In genomic region chr14:61264699-61265098, GRCh38 we compare ENCODE assay signal across 23 cellular contexts. TPM values are rescaled to one million over a fixed set of nuclear protein-coding genes. Genes with fewer than 3 reads are reported as not detected.
DNase-seq lines count a peak whose midpoint lies in the region; ATAC-seq and TF ChIP-seq lines count a peak whose summit lies in the region.
"Had no signal": no experiment of that assay in that cellular context is flagged by ENCODE, and none has a peak within 500 bp of the region (broad histone marks: within the 10 kb centered on the region; RNA-seq: fewer than 3 reads in every experiment).

No MANE protein-coding gene starts in this region.

- H3K4me1 ChIP-seq in PC-3 (ENCODE audit: insufficient read depth, low read length) (peaks cover 45% of the 10 kb centered on the region), gastroesophageal sphincter (peaks cover 0 to 2% (median 0%) of the 10 kb centered on the region in 3 donors), vagina (peaks cover 28% of the 10 kb centered on the region)
- H3K4me1 ChIP-seq: BE2C had no signal

- H3K9me3 Mint-ChIP-seq in stimulated activated effector memory CD8-positive, alpha-beta T cell treated with anti-CD3 and anti-CD28 coated beads, Interleukin-12 subunit alpha, Interleukin-12 subunit beta, amount 100 ng/mL, for 72 hours = no peaks in the 10 kb centered on the region

- no peaks in the 10 kb centered on the region for H4K20me1 ChIP-seq in PC-3 (ENCODE audit: low read length)

- H3K4me3 ChIP-seq in PC-3 (ENCODE audit: low read length) = no peak overlapping the region
- H3K4me3 ChIP-seq in gastroesophageal sphincter = no peak overlapping the region
- H3K4me3 ChIP-seq in vagina = no peak overlapping the region
- H3K4me3 ChIP-seq: MG63, PC-9, SJCRH30 had no signal

- no peaks in the 10 kb centered on the region for H3K4me1 Mint-ChIP-seq in stimulated activated effector memory CD8-positive, alpha-beta T cell treated with anti-CD3 and anti-CD28 coated beads, Interleukin-12 subunit alpha, Interleukin-12 subunit beta, amount 100 ng/mL, for 72 hours

- 46 to 55% methylated on average over 2 to 4 of the region's 4 CpGs for WGBS in gastroesophageal sphincter (ENCODE audit: low coverage in 1 of 2), 2 donors

- intact Hi-C loops in PC-3 (cut with micrococcal nuclease) = loop anchor here (10.0 kb wide), 2 partner anchors 740 to 1010 kb away; no protein-coding TSS in a partner anchor
- intact Hi-C loops in sciatic nerve (cut with DNase I) = no loop called here
- intact Hi-C loops in vagina (cut with DNase I) = no loop called here

- no TSS peak for BruUV-seq in PC-3 (replicated peaks; lab: Mats Ljungman, UMichigan)

- H3K27me3 ChIP-seq in PC-3 (ENCODE audit: low read length) (no peaks in the 10 kb centered on the region), gastroesophageal sphincter (peaks cover 41% of the 10 kb centered on the region), vagina (no peaks in the 10 kb centered on the region)
- H3K27me3 ChIP-seq: MG63, SJCRH30 had no signal

- ATAC-seq in PC-3 = no peak; the same call in 1 of the 2 replicates
- ATAC-seq in gastroesophageal sphincter = peak; percentile 37
- ATAC-seq in sciatic nerve = peak; percentile 90
- ATAC-seq in GM19324 (IDR thresholded peaks at IDR 0.05; ENCODE audit: low FRiP score, unreplicated experiment) = no peak
- no peak for ATAC-seq in stimulated activated effector memory CD8-positive, alpha-beta T cell treated with anti-CD3 and anti-CD28 coated beads, Interleukin-12 subunit alpha, Interleukin-12 subunit beta, amount 100 ng/mL, for 72 hours
- ATAC-seq: Right ventricle myocardium inferior, SK-N-SH treated with all-trans-retinoic acid at 6 μM for 48 hours had no signal

- H3K36me3 ChIP-seq in PC-3 (ENCODE audit: low read depth, low read length) (no peaks in the 10 kb centered on the region), gastroesophageal sphincter (no peaks in the 10 kb centered on the region), vagina (no peaks in the 10 kb centered on the region)
- H3K36me3 ChIP-seq: BE2C, MG63, SJCRH30 had no signal

- peak overlapping the region; percentile 29 for H3K27ac ChIP-seq in PC-3 (ENCODE audit: low read length)
- H3K27ac ChIP-seq in gastroesophageal sphincter = no peak overlapping the region
- H3K27ac ChIP-seq in vagina = peak overlapping the region; percentile 2
- H3K27ac ChIP-seq: PC-9, SJCRH30 had no signal

- H3F3A ChIP-seq in PC-3 (ENCODE audit: low read length, unreplicated experiment) = no peaks in the 10 kb centered on the region

- no peak overlapping the region for H3K4me3 Mint-ChIP-seq in stimulated activated effector memory CD8-positive, alpha-beta T cell treated with anti-CD3 and anti-CD28 coated beads, Interleukin-12 subunit alpha, Interleukin-12 subunit beta, amount 100 ng/mL, for 72 hours

- no peaks in the 10 kb centered on the region for H3K79me2 ChIP-seq in PC-3 (ENCODE audit: low read length)

- DNase-seq in PC-3 (no peak), sciatic nerve (ENCODE audit: low spot score) (no peak), vagina (ENCODE audit: extremely low spot score in 2 of 2) (no peak), NCI-H2107 treated with DMSO at 0.1 percent for 48 hours (lab: John Stamatoyannopoulos, UW; ENCODE audit: unreplicated experiment) (no peak)
- no peak for DNase-seq in stimulated activated effector memory CD8-positive, alpha-beta T cell treated with anti-CD3 and anti-CD28 coated beads, Interleukin-12 subunit alpha, Interleukin-12 subunit beta, amount 100 ng/mL, for 72 hours (ENCODE audit: low spot score in 2 of 2)
- DNase-seq: BE2C; Calu3; DMS79 treated with DMSO at 0.1 percent for 48 hours; HCEC 1CT; IMR-90; KG1; MG63; NCI-H446 treated with DMSO at 0.1 percent for 48 hours; NCI-H526; NCI-H82; NK-92 treated with Interleukin-12 subunit alpha and Interleukin-12 subunit beta, amount 100 ng/mL, for 24 hours; PC-9; SJCRH30 had no signal

- POLR2A ChIA-PET in PC-3 (lab: Charles Lee; ENCODE audit: unreplicated experiment) = interaction anchor here (0.8 kb wide), 1 partner anchor 14 kb away, joined by 13 read pairs; no protein-coding TSS in a partner anchor

- H3K4me2 ChIP-seq in PC-3 (ENCODE audit: low read length) = peak overlapping the region; percentile 41
- H3K4me2 ChIP-seq: PC-9 had no signal

- TF ChIP-seq POLR2A in gastroesophageal sphincter (IDR thresholded peaks at IDR 0.05) (no peak), vagina (IDR thresholded peaks at IDR 0.05) (no peak)

- TF ChIP-seq CTCF in PC-3 (conservative IDR thresholded peaks at IDR 0.05; ENCODE audit: low read depth, low read length) = no peak
- no peak for TF ChIP-seq CTCF in gastroesophageal sphincter (IDR thresholded peaks at IDR 0.05)
- TF ChIP-seq CTCF in vagina (IDR thresholded peaks at IDR 0.05) = no peak

- TF ChIP-seq EP300 in gastroesophageal sphincter (IDR thresholded peaks at IDR 0.05) = no peak

- H2AFZ ChIP-seq in PC-3 (ENCODE audit: low read length) = peak overlapping the region; percentile 53; the same call in 1 of the 2 replicates
- H2AFZ ChIP-seq: PC-9 had no signal

- H3K9me3 ChIP-seq in PC-3 (ENCODE audit: low read length) (no peaks in the 10 kb centered on the region), gastroesophageal sphincter (no peaks in the 10 kb centered on the region), vagina (no peaks in the 10 kb centered on the region)
- H3K9me3 ChIP-seq: BE2C, MG63, SJCRH30 had no signal

- no peaks in the 10 kb centered on the region for H3K36me3 Mint-ChIP-seq in stimulated activated effector memory CD8-positive, alpha-beta T cell treated with anti-CD3 and anti-CD28 coated beads, Interleukin-12 subunit alpha, Interleukin-12 subunit beta, amount 100 ng/mL, for 72 hours

- H3K27ac Mint-ChIP-seq in stimulated activated effector memory CD8-positive, alpha-beta T cell treated with anti-CD3 and anti-CD28 coated beads, Interleukin-12 subunit alpha, Interleukin-12 subunit beta, amount 100 ng/mL, for 72 hours = no peak overlapping the region

- no peaks in the 10 kb centered on the region for H3K9me2 ChIP-seq in PC-3 (replicated peaks; ENCODE audit: low read length)

- CTCF ChIA-PET in PC-3 (lab: Charles Lee) = interaction anchor here (0.8 to 1.0 kb wide), 2 partner anchors 16 to 572 kb away, joined by 3 read pairs; no protein-coding TSS in a partner anchor

- H3K9ac ChIP-seq in PC-3 (ENCODE audit: low read length) = no peak overlapping the region

RNA-seq across cellular contexts. Expression of gene TMEM30B, which starts 16.4 kb away (rescaled TPM):
- total RNA-seq in PC-3 (2014; rRNA removed) (70.6 and 85.3 TPM in 2 replicates), gastroesophageal sphincter (1 to 10 TPM; 1.6 to 4.8 (median 2.6) TPM), sciatic nerve (50.1 TPM), vagina (22.6 TPM)
- total RNA-seq: IMR-90, RPMI7951 had no signal

RNA-seq across cellular contexts. Expression of gene PRKCH, which starts 56.7 kb away (rescaled TPM):
- total RNA-seq in PC-3 (2014; rRNA removed) (80.8 and 170 TPM in 2 replicates), gastroesophageal sphincter (10 to 100 TPM; 17.9 to 28.7 (median 25.0) TPM), sciatic nerve (52.9 TPM), vagina (43.0 TPM)

Comparison
In these comparisons a context has a peak if more than half of its experiments do, and no peak if none do; other contexts are left out.
1. ATAC-seq: peak in gastroesophageal sphincter (single experiment) and sciatic nerve (single experiment); none in PC-3 (single experiment), GM19324 (single experiment) and stimulated activated effector memory CD8-positive, alpha-beta T cell treated with anti-CD3 and anti-CD28 coated beads, Interleukin-12 subunit alpha, Interleukin-12 subunit beta, amount 100 ng/mL, for 72 hours (single experiment).
2. H3K27ac ChIP-seq: peak in PC-3 (single experiment) and vagina (single experiment); none in gastroesophageal sphincter (0 of 4).